13 cellular contexts compared by ENCODE assay signal in genomic region chr4:107130157-107130556, GRCh38.
"Had no signal": no experiment of that assay in that cellular context is flagged by ENCODE, and none has a peak within 500 bp of the region (broad histone marks: within the 10 kb centered on the region; RNA-seq: fewer than 3 reads in every experiment).

No MANE protein-coding gene starts in this region.

- ATAC-seq: activated CD8-positive, alpha-beta T cell treated with anti-CD3 and anti-CD28 coated beads, Interleukin-2, amount 10 ng/mL, durations not matched to agents 7 days and 5 days; left cardiac atrium; lower lobe of right lung; natural killer cell; stimulated activated memory B cell treated with anti-CD40 and anti-IgM and Interleukin-4, amounts not matched to agents 10 μg/mL and 1 μg/mL and 100 μg/mL, for 72 hours had no signal

- DNase-seq: activated CD4-positive, alpha-beta T cell treated with anti-CD3 and anti-CD28 coated beads for 48 hours; activated CD8-positive, alpha-beta memory T cell treated with anti-CD3 and anti-CD28 coated beads, Interleukin-2, amount 50 U/mL, for 48 hours; activated CD8-positive, alpha-beta T cell treated with anti-CD3 and anti-CD28 coated beads, Interleukin-2, amount 10 ng/mL, durations not matched to agents 7 days and 5 days; activated naive CD4-positive, alpha-beta T cell; aorta; hippocampal formation; left cardiac atrium; lower lobe of right lung; natural killer cell; small intestine; trophoblast cell had no signal

- H3K4me1 ChIP-seq: lower lobe of right lung had no signal

- H3K27me3 ChIP-seq: cardiac muscle cell had no signal

- H3K4me3 ChIP-seq: cardiac muscle cell, lower lobe of right lung had no signal

- H3K27ac ChIP-seq: cardiac muscle cell, lower lobe of right lung had no signal

- H3K36me3 ChIP-seq: cardiac muscle cell, lower lobe of right lung had no signal

- H3K9me3 ChIP-seq: lower lobe of right lung had no signal
